ENCODE assay signal across 11 cellular contexts in genomic region chr16:65547799-65548446, GRCh38.
A peak's percentile ranks its signal among the peaks of the same experiment; 100 is the strongest.
DNase-seq lines count a peak whose midpoint lies in the region; ATAC-seq and TF ChIP-seq lines count a peak whose summit lies in the region.
"Had no signal": no experiment of that assay in that cellular context is flagged by ENCODE, and none has a peak within 500 bp of the region (broad histone marks: within the 10 kb centered on the region; RNA-seq: fewer than 3 reads in every experiment).

No MANE protein-coding gene starts in this region.

- ATAC-seq in GM19463 (IDR thresholded peaks at IDR 0.05; ENCODE audit: unreplicated experiment), result no peak
- ATAC-seq in activated CD8-positive, alpha-beta T cell treated with anti-CD3 and anti-CD28 coated beads for 36 hours, result no peak
- ATAC-seq: body of pancreas had no signal

- peaks cover 29% of the 10 kb centered on the region for H3K9me3 Mint-ChIP-seq in endodermal cell
- H3K9me3 Mint-ChIP-seq in mesothelial cell of epicardium, result peaks cover 8% of the 10 kb centered on the region
- H3K9me3 Mint-ChIP-seq in activated CD8-positive, alpha-beta T cell treated with anti-CD3 and anti-CD28 coated beads for 36 hours, result peaks cover 1% of the 10 kb centered on the region

- H3K27me3 Mint-ChIP-seq in endodermal cell (ENCODE audit: insufficient read depth) (no peaks in the 10 kb centered on the region), mesothelial cell of epicardium (ENCODE audit: low read depth) (no peaks in the 10 kb centered on the region)
- no peaks in the 10 kb centered on the region for H3K27me3 Mint-ChIP-seq in activated CD8-positive, alpha-beta T cell treated with anti-CD3 and anti-CD28 coated beads for 36 hours

- peak overlapping the region; percentile 23 for H3K27ac Mint-ChIP-seq in endodermal cell
- peak overlapping the region; percentile 91 for H3K27ac Mint-ChIP-seq in mesothelial cell of epicardium
- H3K27ac Mint-ChIP-seq in activated CD8-positive, alpha-beta T cell treated with anti-CD3 and anti-CD28 coated beads for 36 hours, result no peak overlapping the region

- TF ChIP-seq CTCF in AG09309 (IDR thresholded peaks at IDR 0.05; ENCODE audit: control insufficient read depth, insufficient read depth, low read depth, low read length, missing control alignments), result no peak
- no peak for TF ChIP-seq CTCF in endodermal cell (conservative IDR thresholded peaks at IDR 0.05)
- TF ChIP-seq CTCF in mesothelial cell of epicardium (IDR thresholded peaks at IDR 0.05; ENCODE audit: unreplicated experiment), result no peak
- TF ChIP-seq CTCF in activated CD8-positive, alpha-beta T cell treated with anti-CD3 and anti-CD28 coated beads for 36 hours (IDR thresholded peaks at IDR 0.05), result no peak

- peaks cover 10% of the 10 kb centered on the region for H3K9me3 ChIP-seq in endodermal cell (ENCODE audit: control insufficient read depth, low read length)
- H3K9me3 ChIP-seq: body of pancreas had no signal

- H3K4me1 Mint-ChIP-seq in endodermal cell (peaks cover 28% of the 10 kb centered on the region), mesothelial cell of epicardium (peaks cover 45% of the 10 kb centered on the region)
- no peaks in the 10 kb centered on the region for H3K4me1 Mint-ChIP-seq in activated CD8-positive, alpha-beta T cell treated with anti-CD3 and anti-CD28 coated beads for 36 hours (ENCODE audit: low read depth)

- peaks cover 4% of the 10 kb centered on the region for H3K4me1 ChIP-seq in endodermal cell (ENCODE audit: control insufficient read depth, insufficient read depth, low read length)
- H3K4me1 ChIP-seq: BLaER1, body of pancreas had no signal

- CTCF ChIA-PET in activated CD8-positive, alpha-beta T cell treated with anti-CD3 and anti-CD28 coated beads for 36 hours (lab: Charles Lee), result no interaction called here

- no peak overlapping the region for H3K9ac ChIP-seq in endodermal cell (ENCODE audit: extremely low read depth, low read length, poor library complexity, severe bottlenecking)
- H3K9ac ChIP-seq: BLaER1 had no signal

- H3K36me3 ChIP-seq in endodermal cell (ENCODE audit: control insufficient read depth, insufficient read depth, low read length), result no peaks in the 10 kb centered on the region
- H3K36me3 ChIP-seq: BLaER1 had no signal

- no peaks in the 10 kb centered on the region for H3K36me3 Mint-ChIP-seq in endodermal cell (ENCODE audit: low read depth)
- peaks cover 2% of the 10 kb centered on the region for H3K36me3 Mint-ChIP-seq in mesothelial cell of epicardium
- H3K36me3 Mint-ChIP-seq in activated CD8-positive, alpha-beta T cell treated with anti-CD3 and anti-CD28 coated beads for 36 hours (ENCODE audit: low read depth), result no peaks in the 10 kb centered on the region

- H3K4me3 Mint-ChIP-seq in endodermal cell, result no peak overlapping the region
- H3K4me3 Mint-ChIP-seq in mesothelial cell of epicardium, result no peak overlapping the region
- H3K4me3 Mint-ChIP-seq in activated CD8-positive, alpha-beta T cell treated with anti-CD3 and anti-CD28 coated beads for 36 hours, result no peak overlapping the region

- intact Hi-C loops in activated CD8-positive, alpha-beta T cell treated with anti-CD3 and anti-CD28 coated beads for 36 hours (cut with micrococcal nuclease), result no loop called here

- H3K27me3 ChIP-seq in endodermal cell (ENCODE audit: control insufficient read depth, insufficient read depth, low read length, poor library complexity, severe bottlenecking), result no peaks in the 10 kb centered on the region
- H3K27me3 ChIP-seq: BLaER1, body of pancreas had no signal

- POLR2A ChIA-PET in activated CD8-positive, alpha-beta T cell treated with anti-CD3 and anti-CD28 coated beads for 36 hours (lab: Charles Lee), result no interaction called here

- DNase-seq in AG09309 (ENCODE audit: low read depth) (peak; percentile 99), NCI-H226 (peak; percentile 92), endodermal cell (peak; percentile 69), mesothelial cell of epicardium (ENCODE audit: low spot score in 2 of 2, unreplicated experiment in 2 of 2) (no peak), NCI-H345 treated with DMSO at 0.1 percent for 48 hours (lab: John Stamatoyannopoulos, UW; ENCODE audit: unreplicated experiment) (no peak)
- DNase-seq in activated CD4-positive, alpha-beta T cell treated with anti-CD3 and anti-CD28 coated beads for 1 hour, result no peak
- DNase-seq in activated CD8-positive, alpha-beta T cell treated with anti-CD3 and anti-CD28 coated beads for 36 hours, result no peak
- DNase-seq: body of pancreas, NCI-H446 treated with DMSO at 0.1 percent for 48 hours had no signal

- H3K4me3 ChIP-seq in AG09309 (ENCODE audit: control insufficient read depth, low read depth, low read length), result no peak overlapping the region
- no peak overlapping the region for H3K4me3 ChIP-seq in endodermal cell (ENCODE audit: low read length)
- H3K4me3 ChIP-seq: BLaER1, body of pancreas had no signal

- WGBS in endodermal cell (ENCODE audit: insufficient coverage in 1 of 2, insufficient read length in 1 of 2), 2 experiments, result 35 to 55% methylated on average over 3 to 7 of the region's 7 CpGs

- H3K27ac ChIP-seq in endodermal cell (ENCODE audit: low read depth, low read length), result peak overlapping the region; percentile 59
- H3K27ac ChIP-seq: BLaER1, body of pancreas had no signal

Comparison
In these comparisons a context has a peak if more than half of its experiments do, and no peak if none do; other contexts are left out.
1. DNase-seq: peak in AG09309 (single experiment), NCI-H226 (single experiment) and endodermal cell (single experiment); none in mesothelial cell of epicardium (0 of 2), NCI-H345 treated with DMSO at 0.1 percent for 48 hours (single experiment), activated CD4-positive, alpha-beta T cell treated with anti-CD3 and anti-CD28 coated beads for 1 hour (single experiment) and activated CD8-positive, alpha-beta T cell treated with anti-CD3 and anti-CD28 coated beads for 36 hours (single experiment).